Comparison of ENCODE assay signal across 20 cellular contexts in the genomic region with DNA sequence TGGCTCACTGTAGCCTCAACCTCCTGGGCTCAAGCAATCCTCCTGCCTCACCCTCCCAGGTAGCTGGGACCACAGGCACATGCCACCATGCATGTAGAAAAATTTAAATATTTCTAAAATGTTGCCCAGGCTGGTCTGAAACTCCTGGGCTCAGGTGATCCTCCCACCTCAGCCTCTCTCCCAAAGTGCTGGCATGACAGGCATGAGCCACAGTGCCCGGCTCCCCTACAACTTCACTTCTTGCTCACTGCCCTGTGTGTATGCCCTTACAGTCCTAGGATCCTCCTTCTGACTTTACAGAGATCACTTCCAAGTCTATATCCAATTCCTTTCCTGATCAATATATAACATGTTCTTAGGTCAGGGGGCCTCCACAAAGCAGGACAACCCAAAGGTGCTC.
"Had no signal": no experiment of that assay in that cellular context is flagged by ENCODE, and none has a peak within 500 bp of the region (broad histone marks: within the 10 kb centered on the region; RNA-seq: fewer than 3 reads in every experiment).

No MANE protein-coding gene starts in this region.

- H3K79me2 ChIP-seq: parathyroid adenoma had no signal

- H3K27ac Mint-ChIP-seq: effector memory CD8-positive, alpha-beta T cell; memory B cell; nephron; neural progenitor cell; progenitor cell of endocrine pancreas; stimulated activated memory B cell treated with anti-CD40 and anti-IgM and Interleukin-4, amounts not matched to agents 10 μg/mL and 1 μg/mL and 100 μg/mL, for 72 hours had no signal

- H3K4me1 ChIP-seq: neural progenitor cell, right atrium auricular region had no signal

- H3K9me3 ChIP-seq: mucosa of descending colon, right atrium auricular region, spleen, testis, tibial nerve had no signal

- ATAC-seq: effector memory CD8-positive, alpha-beta T cell; left lobe of liver; stimulated activated memory B cell treated with anti-CD40 and anti-IgM and Interleukin-4, amounts not matched to agents 10 μg/mL and 1 μg/mL and 100 μg/mL, for 72 hours; stimulated activated naive CD8-positive, alpha-beta T cell treated with anti-CD3 and anti-CD28 coated beads, Interleukin-15, Interleukin-2, amounts not matched to agents 100 U/mL and 50 U/mL, for 24 hours had no signal

- H3K36me3 ChIP-seq: neural progenitor cell, right atrium auricular region, spleen, tibial nerve had no signal

- H2AFZ ChIP-seq: neural progenitor cell had no signal

- H3K4me1 Mint-ChIP-seq: nephron, neural progenitor cell had no signal

- H3K27ac ChIP-seq: neural progenitor cell, right atrium auricular region, spleen, testis, tibial nerve had no signal

- H3K4me2 ChIP-seq: neural progenitor cell had no signal

- H3K27me3 ChIP-seq: neural progenitor cell, right atrium auricular region, spleen, testis, tibial nerve had no signal

- H3K9ac ChIP-seq: neural progenitor cell, parathyroid adenoma had no signal

- DNase-seq: cortex of kidney; effector memory CD8-positive, alpha-beta T cell; naive B cell; spleen; stimulated activated CD4-positive, alpha-beta T cell treated with anti-CD3 and anti-CD28 coated beads, Interleukin-4, amount 100 ng/mL, for 4 hours; stimulated activated naive CD8-positive, alpha-beta T cell treated with anti-CD3 and anti-CD28 coated beads, Interleukin-15, Interleukin-2, amounts not matched to agents 100 U/mL and 50 U/mL, for 24 hours; substantia nigra; testis had no signal

- H3K36me3 Mint-ChIP-seq: neural progenitor cell had no signal

- H3K4me3 ChIP-seq: lung, mucosa of descending colon, neural progenitor cell, right atrium auricular region, skin epidermis, spleen, testis, tibial nerve had no signal

- H3K4me3 Mint-ChIP-seq: effector memory CD8-positive, alpha-beta T cell; memory B cell; naive B cell; nephron; neural progenitor cell; stimulated activated memory B cell treated with anti-CD40 and anti-IgM and Interleukin-4, amounts not matched to agents 10 μg/mL and 1 μg/mL and 100 μg/mL, for 72 hours had no signal

- H3K9me3 Mint-ChIP-seq: effector memory CD8-positive, alpha-beta T cell; nephron; neural progenitor cell had no signal
